Comparison of ENCODE assay signal across 18 cellular contexts in the genomic region with DNA sequence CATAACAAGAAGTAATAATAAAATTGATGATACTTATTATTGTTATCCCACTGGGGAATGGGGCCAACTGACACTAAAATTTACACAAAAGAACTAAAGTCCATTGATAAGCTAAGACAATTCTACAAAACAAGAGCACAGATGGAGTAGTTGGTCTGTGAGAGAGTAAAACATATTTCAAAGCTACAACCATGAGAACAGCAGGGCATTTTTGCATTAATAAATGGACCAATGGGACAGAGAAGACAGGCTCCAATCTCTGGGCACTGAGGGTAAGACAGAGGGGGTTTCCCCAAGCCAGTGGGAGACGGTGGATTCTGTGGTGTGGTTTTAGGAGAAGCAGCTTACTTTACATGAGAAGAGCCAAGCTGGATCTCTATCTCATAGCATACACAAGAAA. TPM values are rescaled to one million over a fixed set of nuclear protein-coding genes. Genes with fewer than 3 reads are reported as not detected.
A peak's percentile ranks its signal among the peaks of the same experiment; 100 is the strongest.
DNase-seq lines count a peak whose midpoint lies in the region; ATAC-seq and TF ChIP-seq lines count a peak whose summit lies in the region.
"Had no signal": no experiment of that assay in that cellular context is flagged by ENCODE, and none has a peak within 500 bp of the region (broad histone marks: within the 10 kb centered on the region; RNA-seq: fewer than 3 reads in every experiment).

No MANE protein-coding gene starts in this region.

- ATAC-seq in Right ventricle myocardium superior (ENCODE audit: poor library complexity) (no peak), gastroesophageal sphincter (no peak), thoracic aorta (ENCODE audit: insufficient number of reproducible peaks, low FRiP score, low read depth) (no peak), HG03095 (IDR thresholded peaks at IDR 0.05; ENCODE audit: unreplicated experiment) (no peak), HG02970 (IDR thresholded peaks at IDR 0.05; ENCODE audit: low FRiP score, unreplicated experiment) (no peak)
- ATAC-seq: CD8-positive, alpha-beta T cell; HepG2 had no signal

- DNase-seq in left ventricle myocardium inferior: no peak
- DNase-seq in Right ventricle myocardium superior: no peak
- DNase-seq in thoracic aorta (ENCODE audit: low spot score): no peak
- DNase-seq in GM13976 (ENCODE audit: low spot score): no peak
- DNase-seq: CD8-positive, alpha-beta T cell; COR-L47; DMS153; DMS79 treated with DMSO at 0.1 percent for 48 hours; EL; HCEC 1CT had no signal

- H3K27me3 ChIP-seq in left ventricle myocardium inferior (ENCODE audit: low read depth): no peaks in the 10 kb centered on the region
- H3K27me3 ChIP-seq in gastroesophageal sphincter: no peaks in the 10 kb centered on the region
- no peaks in the 10 kb centered on the region for H3K27me3 ChIP-seq in thoracic aorta (replicated peaks; ENCODE audit: insufficient read depth)

- H3K27ac ChIP-seq in left ventricle myocardium inferior (replicated peaks) (peak overlapping the region; percentile 95), gastroesophageal sphincter (peak overlapping the region in 3 of 4 donors; percentile 86 to 96 (median 95)), thoracic aorta (peak overlapping the region; percentile 71 to 89)
- H3K27ac ChIP-seq: 22Rv1 had no signal

- intact Hi-C loops in left ventricle myocardium inferior (cut with micrococcal nuclease): no loop called here
- intact Hi-C loops in Right ventricle myocardium superior (cut with DNase I): no loop called here

- no peak overlapping the region for H3K4me3 ChIP-seq in left ventricle myocardium inferior
- H3K4me3 ChIP-seq in gastroesophageal sphincter: no peak overlapping the region
- H3K4me3 ChIP-seq in thoracic aorta: no peak overlapping the region

- no peak for TF ChIP-seq EP300 in gastroesophageal sphincter (IDR thresholded peaks at IDR 0.05)

- H3K36me3 ChIP-seq in left ventricle myocardium inferior (peaks cover 72% of the 10 kb centered on the region), gastroesophageal sphincter (peaks cover 0 to 69% of the 10 kb centered on the region in 2 donors), thoracic aorta (peaks cover 12% of the 10 kb centered on the region)

- TF ChIP-seq POLR2A in gastroesophageal sphincter (IDR thresholded peaks at IDR 0.05): no peak

- TF ChIP-seq CTCF in left ventricle myocardium inferior (IDR thresholded peaks at IDR 0.05; ENCODE audit: borderline replicate concordance): no peak
- no peak for TF ChIP-seq CTCF in gastroesophageal sphincter (IDR thresholded peaks at IDR 0.05)
- TF ChIP-seq CTCF in thoracic aorta (IDR thresholded peaks at IDR 0.05): no peak
- no peak for TF ChIP-seq CTCF in GM13976 (IDR thresholded peaks at IDR 0.05; ENCODE audit: borderline replicate concordance, control extremely low read depth, extremely low read depth, insufficient read depth, missing control alignments)

- in situ Hi-C loops in GM13976 (cut with MboI; ENCODE audit: low sequenced_read_pairs, unreplicated experiment): no loop called here

- H3K9me3 ChIP-seq in left ventricle myocardium inferior (replicated peaks) (no peaks in the 10 kb centered on the region), gastroesophageal sphincter (no peaks in the 10 kb centered on the region), thoracic aorta (no peaks in the 10 kb centered on the region)

- H3K4me1 ChIP-seq in left ventricle myocardium inferior (peaks cover 70% of the 10 kb centered on the region), gastroesophageal sphincter (peaks cover 4 to 98% (median 40%) of the 10 kb centered on the region in 3 donors), thoracic aorta (ENCODE audit: control insufficient read depth in 1 of 2, low read depth in 2 of 2) (peaks cover 49 to 95% of the 10 kb centered on the region in 2 donors)

- 71 to 100% methylated on average over 1 of the region's 1 CpG for WGBS in gastroesophageal sphincter (ENCODE audit: low coverage in 1 of 2), 2 donors

RNA-seq across cellular contexts. Expression of a gene that starts 14.4 kb away (rescaled TPM):
- total RNA-seq in left ventricle myocardium inferior: 326 TPM
- total RNA-seq in Right ventricle myocardium superior: 383 TPM
- 1,000 to 10,000 TPM in 3 of 4 donors, 100 to 1,000 TPM in 1; 913 to 1,808 (median 1,065) TPM for total RNA-seq in gastroesophageal sphincter
- 100 to 1,000 TPM; 647 to 689 TPM for total RNA-seq in thoracic aorta

RNA-seq across cellular contexts. Expression of a gene that starts 27.4 kb away (rescaled TPM):
- total RNA-seq in left ventricle myocardium inferior: 3.9 TPM
- 6.7 TPM for total RNA-seq in Right ventricle myocardium superior
- total RNA-seq in gastroesophageal sphincter: 1 to 10 TPM; 4.2 to 6.8 (median 5.7) TPM
- total RNA-seq in thoracic aorta: 1 to 10 TPM; 2.4 to 4.7 TPM

RNA-seq across cellular contexts. Expression of a gene that starts 56.4 kb away (rescaled TPM):
- total RNA-seq in left ventricle myocardium inferior: not detected
- 0.40 TPM for total RNA-seq in Right ventricle myocardium superior
- total RNA-seq in gastroesophageal sphincter: 1 to 10 TPM in 1 of 4 donors, not detected in 3; 2.0 TPM
- total RNA-seq in thoracic aorta: not detected
- total RNA-seq: A673; CD8-positive, alpha-beta T cell; H4; HT1080 had no signal
